In the genomic region with DNA sequence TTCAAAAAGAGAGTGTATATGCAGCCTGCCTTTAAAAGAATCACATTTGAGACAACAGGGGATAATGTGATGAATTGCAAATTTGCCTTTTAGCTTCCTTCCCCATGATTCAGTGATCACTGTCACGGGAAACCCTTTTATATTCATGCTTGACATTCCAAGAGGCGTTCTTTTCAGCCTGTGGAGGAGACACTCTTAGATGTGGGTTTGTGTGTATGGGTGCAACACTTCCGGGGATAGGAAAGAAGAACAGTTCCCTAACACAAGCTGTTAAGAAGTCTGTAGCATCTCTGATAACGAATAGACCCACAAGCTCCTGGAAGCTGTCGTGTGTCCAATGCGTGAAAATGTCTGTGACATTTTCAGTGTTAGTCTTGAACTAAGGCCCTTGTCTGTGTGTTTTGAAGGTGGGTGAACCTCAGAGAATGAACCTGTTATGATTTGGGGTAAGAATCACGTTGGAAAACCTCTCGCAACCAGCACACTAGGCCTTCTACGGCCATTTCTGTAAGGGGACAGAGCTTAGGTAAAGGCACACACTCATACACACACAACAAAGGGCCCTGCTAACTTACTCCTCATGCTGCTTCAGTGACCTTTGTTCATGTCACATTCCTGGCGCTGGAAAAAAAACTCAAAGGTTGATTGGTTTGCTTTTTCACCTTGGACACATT, we compare ENCODE assay signal across 1 cellular context.
TF ChIP-seq lines count a peak whose summit lies in the region.

No MANE protein-coding gene starts in this region.

TF ChIP-seq in HepG2, 621 proteins besides CTCF, POLR2A, EP300 and RAD21 (continued from another document and continues in another):
- peak; percentile 9 to 24; a peak in 1 of 4 replicates for TF ChIP-seq MAFK (conservative IDR thresholded peaks at IDR 0.05 in 1 of 2, IDR thresholded peaks at IDR 0.05 in 1 of 2; ENCODE audit: low read length in 2 of 2)
- 0 out of 2 replicates have a peak, but pooled peaks have one; percentile 47 for TF ChIP-seq MEIS2 (CRISPR knock-in tag; IDR thresholded peaks at IDR 0.05)
- TF ChIP-seq, protein P1, sequence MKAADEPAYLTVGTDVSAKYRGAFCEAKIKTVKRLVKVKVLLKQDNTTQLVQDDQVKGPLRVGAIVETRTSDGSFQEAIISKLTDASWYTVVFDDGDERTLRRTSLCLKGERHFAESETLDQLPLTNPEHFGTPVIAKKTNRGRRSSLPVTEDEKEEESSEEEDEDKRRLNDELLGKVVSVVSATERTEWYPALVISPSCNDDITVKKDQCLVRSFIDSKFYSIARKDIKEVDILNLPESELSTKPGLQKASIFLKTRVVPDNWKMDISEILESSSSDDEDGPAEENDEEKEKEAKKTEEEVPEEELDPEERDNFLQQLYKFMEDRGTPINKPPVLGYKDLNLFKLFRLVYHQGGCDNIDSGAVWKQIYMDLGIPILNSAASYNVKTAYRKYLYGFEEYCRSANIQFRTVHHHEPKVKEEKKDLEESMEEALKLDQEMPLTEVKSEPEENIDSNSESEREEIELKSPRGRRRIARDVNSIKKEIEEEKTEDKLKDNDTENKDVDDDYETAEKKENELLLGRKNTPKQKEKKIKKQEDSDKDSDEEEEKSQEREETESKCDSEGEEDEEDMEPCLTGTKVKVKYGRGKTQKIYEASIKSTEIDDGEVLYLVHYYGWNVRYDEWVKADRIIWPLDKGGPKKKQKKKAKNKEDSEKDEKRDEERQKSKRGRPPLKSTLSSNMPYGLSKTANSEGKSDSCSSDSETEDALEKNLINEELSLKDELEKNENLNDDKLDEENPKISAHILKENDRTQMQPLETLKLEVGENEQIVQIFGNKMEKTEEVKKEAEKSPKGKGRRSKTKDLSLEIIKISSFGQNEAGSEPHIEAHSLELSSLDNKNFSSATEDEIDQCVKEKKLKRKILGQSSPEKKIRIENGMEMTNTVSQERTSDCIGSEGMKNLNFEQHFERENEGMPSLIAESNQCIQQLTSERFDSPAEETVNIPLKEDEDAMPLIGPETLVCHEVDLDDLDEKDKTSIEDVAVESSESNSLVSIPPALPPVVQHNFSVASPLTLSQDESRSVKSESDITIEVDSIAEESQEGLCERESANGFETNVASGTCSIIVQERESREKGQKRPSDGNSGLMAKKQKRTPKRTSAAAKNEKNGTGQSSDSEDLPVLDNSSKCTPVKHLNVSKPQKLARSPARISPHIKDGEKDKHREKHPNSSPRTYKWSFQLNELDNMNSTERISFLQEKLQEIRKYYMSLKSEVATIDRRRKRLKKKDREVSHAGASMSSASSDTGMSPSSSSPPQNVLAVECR (CRISPR knock-in tag; IDR thresholded peaks at IDR 0.05; ENCODE audit: borderline replicate concordance), result peak; percentile 16; the same call in 1 of the 2 replicates
- no peak for TF ChIP-seq ZSCAN9 (CRISPR knock-in tag; IDR thresholded peaks at IDR 0.05; ENCODE audit: borderline replicate concordance)
- TF ChIP-seq ZNF605 (CRISPR knock-in tag; IDR thresholded peaks at IDR 0.05), result 0 out of 2 replicates have a peak, but pooled peaks have one; percentile 32
- TF ChIP-seq TARDBP (CRISPR knock-in tag; IDR thresholded peaks at IDR 0.05), result peak; percentile 59
- TF ChIP-seq, protein P2, sequence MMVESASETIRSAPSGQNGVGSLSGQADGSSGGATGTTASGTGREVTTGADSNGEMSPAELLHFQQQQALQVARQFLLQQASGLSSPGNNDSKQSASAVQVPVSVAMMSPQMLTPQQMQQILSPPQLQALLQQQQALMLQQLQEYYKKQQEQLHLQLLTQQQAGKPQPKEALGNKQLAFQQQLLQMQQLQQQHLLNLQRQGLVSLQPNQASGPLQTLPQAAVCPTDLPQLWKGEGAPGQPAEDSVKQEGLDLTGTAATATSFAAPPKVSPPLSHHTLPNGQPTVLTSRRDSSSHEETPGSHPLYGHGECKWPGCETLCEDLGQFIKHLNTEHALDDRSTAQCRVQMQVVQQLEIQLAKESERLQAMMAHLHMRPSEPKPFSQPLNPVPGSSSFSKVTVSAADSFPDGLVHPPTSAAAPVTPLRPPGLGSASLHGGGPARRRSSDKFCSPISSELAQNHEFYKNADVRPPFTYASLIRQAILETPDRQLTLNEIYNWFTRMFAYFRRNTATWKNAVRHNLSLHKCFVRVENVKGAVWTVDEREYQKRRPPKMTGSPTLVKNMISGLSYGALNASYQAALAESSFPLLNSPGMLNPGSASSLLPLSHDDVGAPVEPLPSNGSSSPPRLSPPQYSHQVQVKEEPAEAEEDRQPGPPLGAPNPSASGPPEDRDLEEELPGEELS (CRISPR knock-in tag; IDR thresholded peaks at IDR 0.05), result peak; percentile 58; the same call in 1 of the 2 replicates
- peak; percentile 22; the same call in 1 of the 2 replicates for TF ChIP-seq RXRA (CRISPR knock-in tag; IDR thresholded peaks at IDR 0.05)
- TF ChIP-seq BCL6 (CRISPR knock-in tag; IDR thresholded peaks at IDR 0.05), result peak; percentile 18; the same call in 1 of the 2 replicates
- peak; percentile 42; the same call in 1 of the 2 replicates for TF ChIP-seq ZMYM3 (CRISPR knock-in tag; IDR thresholded peaks at IDR 0.05)
- TF ChIP-seq NFKBIZ (CRISPR knock-in tag; IDR thresholded peaks at IDR 0.05), result peak; percentile 56; the same call in 1 of the 2 replicates
- TF ChIP-seq SMC3 (IDR thresholded peaks at IDR 0.05; ENCODE audit: low read length), result 0 out of 2 replicates have a peak, but pooled peaks have one; percentile 2
- TF ChIP-seq NCOA2 (CRISPR knock-in tag; IDR thresholded peaks at IDR 0.05), result peak; percentile 40; the same call in 1 of the 2 replicates
- TF ChIP-seq, protein P3, sequence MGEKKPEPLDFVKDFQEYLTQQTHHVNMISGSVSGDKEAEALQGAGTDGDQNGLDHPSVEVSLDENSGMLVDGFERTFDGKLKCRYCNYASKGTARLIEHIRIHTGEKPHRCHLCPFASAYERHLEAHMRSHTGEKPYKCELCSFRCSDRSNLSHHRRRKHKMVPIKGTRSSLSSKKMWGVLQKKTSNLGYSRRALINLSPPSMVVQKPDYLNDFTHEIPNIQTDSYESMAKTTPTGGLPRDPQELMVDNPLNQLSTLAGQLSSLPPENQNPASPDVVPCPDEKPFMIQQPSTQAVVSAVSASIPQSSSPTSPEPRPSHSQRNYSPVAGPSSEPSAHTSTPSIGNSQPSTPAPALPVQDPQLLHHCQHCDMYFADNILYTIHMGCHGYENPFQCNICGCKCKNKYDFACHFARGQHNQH (CRISPR knock-in tag; IDR thresholded peaks at IDR 0.05), result peak; percentile 40; the same call in 1 of the 2 replicates
- peak; percentile 62 for TF ChIP-seq ZFY (CRISPR knock-in tag; IDR thresholded peaks at IDR 0.05)
- 0 out of 2 replicates have a peak, but pooled peaks have one; percentile 19 for TF ChIP-seq DMAP1 (CRISPR knock-in tag; IDR thresholded peaks at IDR 0.05)
- TF ChIP-seq FOSL2 (CRISPR knock-in tag; IDR thresholded peaks at IDR 0.05), result peak; percentile 25; the same call in 1 of the 2 replicates
- peak; percentile 70; the same call in 1 of the 2 replicates for TF ChIP-seq KDM6A (CRISPR knock-in tag; IDR thresholded peaks at IDR 0.05; ENCODE audit: low read depth)
- TF ChIP-seq, protein P4, sequence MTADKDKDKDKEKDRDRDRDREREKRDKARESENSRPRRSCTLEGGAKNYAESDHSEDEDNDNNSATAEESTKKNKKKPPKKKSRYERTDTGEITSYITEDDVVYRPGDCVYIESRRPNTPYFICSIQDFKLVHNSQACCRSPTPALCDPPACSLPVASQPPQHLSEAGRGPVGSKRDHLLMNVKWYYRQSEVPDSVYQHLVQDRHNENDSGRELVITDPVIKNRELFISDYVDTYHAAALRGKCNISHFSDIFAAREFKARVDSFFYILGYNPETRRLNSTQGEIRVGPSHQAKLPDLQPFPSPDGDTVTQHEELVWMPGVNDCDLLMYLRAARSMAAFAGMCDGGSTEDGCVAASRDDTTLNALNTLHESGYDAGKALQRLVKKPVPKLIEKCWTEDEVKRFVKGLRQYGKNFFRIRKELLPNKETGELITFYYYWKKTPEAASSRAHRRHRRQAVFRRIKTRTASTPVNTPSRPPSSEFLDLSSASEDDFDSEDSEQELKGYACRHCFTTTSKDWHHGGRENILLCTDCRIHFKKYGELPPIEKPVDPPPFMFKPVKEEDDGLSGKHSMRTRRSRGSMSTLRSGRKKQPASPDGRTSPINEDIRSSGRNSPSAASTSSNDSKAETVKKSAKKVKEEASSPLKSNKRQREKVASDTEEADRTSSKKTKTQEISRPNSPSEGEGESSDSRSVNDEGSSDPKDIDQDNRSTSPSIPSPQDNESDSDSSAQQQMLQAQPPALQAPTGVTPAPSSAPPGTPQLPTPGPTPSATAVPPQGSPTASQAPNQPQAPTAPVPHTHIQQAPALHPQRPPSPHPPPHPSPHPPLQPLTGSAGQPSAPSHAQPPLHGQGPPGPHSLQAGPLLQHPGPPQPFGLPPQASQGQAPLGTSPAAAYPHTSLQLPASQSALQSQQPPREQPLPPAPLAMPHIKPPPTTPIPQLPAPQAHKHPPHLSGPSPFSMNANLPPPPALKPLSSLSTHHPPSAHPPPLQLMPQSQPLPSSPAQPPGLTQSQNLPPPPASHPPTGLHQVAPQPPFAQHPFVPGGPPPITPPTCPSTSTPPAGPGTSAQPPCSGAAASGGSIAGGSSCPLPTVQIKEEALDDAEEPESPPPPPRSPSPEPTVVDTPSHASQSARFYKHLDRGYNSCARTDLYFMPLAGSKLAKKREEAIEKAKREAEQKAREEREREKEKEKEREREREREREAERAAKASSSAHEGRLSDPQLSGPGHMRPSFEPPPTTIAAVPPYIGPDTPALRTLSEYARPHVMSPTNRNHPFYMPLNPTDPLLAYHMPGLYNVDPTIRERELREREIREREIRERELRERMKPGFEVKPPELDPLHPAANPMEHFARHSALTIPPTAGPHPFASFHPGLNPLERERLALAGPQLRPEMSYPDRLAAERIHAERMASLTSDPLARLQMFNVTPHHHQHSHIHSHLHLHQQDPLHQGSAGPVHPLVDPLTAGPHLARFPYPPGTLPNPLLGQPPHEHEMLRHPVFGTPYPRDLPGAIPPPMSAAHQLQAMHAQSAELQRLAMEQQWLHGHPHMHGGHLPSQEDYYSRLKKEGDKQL (CRISPR knock-in tag; IDR thresholded peaks at IDR 0.05; ENCODE audit: low read depth), result 0 out of 2 replicates have a peak, but pooled peaks have one; percentile 19
- TF ChIP-seq ZNF264 (CRISPR knock-in tag; IDR thresholded peaks at IDR 0.05), result peak; percentile 60; the same call in 1 of the 2 replicates
- TF ChIP-seq ZNF850 (CRISPR knock-in tag; conservative IDR thresholded peaks at IDR 0.05), result no peak
- peak; percentile 91; the same call in 1 of the 2 replicates for TF ChIP-seq NCOR1 (IDR thresholded peaks at IDR 0.05; ENCODE audit: borderline replicate concordance, low read length)
- TF ChIP-seq, protein P5, sequence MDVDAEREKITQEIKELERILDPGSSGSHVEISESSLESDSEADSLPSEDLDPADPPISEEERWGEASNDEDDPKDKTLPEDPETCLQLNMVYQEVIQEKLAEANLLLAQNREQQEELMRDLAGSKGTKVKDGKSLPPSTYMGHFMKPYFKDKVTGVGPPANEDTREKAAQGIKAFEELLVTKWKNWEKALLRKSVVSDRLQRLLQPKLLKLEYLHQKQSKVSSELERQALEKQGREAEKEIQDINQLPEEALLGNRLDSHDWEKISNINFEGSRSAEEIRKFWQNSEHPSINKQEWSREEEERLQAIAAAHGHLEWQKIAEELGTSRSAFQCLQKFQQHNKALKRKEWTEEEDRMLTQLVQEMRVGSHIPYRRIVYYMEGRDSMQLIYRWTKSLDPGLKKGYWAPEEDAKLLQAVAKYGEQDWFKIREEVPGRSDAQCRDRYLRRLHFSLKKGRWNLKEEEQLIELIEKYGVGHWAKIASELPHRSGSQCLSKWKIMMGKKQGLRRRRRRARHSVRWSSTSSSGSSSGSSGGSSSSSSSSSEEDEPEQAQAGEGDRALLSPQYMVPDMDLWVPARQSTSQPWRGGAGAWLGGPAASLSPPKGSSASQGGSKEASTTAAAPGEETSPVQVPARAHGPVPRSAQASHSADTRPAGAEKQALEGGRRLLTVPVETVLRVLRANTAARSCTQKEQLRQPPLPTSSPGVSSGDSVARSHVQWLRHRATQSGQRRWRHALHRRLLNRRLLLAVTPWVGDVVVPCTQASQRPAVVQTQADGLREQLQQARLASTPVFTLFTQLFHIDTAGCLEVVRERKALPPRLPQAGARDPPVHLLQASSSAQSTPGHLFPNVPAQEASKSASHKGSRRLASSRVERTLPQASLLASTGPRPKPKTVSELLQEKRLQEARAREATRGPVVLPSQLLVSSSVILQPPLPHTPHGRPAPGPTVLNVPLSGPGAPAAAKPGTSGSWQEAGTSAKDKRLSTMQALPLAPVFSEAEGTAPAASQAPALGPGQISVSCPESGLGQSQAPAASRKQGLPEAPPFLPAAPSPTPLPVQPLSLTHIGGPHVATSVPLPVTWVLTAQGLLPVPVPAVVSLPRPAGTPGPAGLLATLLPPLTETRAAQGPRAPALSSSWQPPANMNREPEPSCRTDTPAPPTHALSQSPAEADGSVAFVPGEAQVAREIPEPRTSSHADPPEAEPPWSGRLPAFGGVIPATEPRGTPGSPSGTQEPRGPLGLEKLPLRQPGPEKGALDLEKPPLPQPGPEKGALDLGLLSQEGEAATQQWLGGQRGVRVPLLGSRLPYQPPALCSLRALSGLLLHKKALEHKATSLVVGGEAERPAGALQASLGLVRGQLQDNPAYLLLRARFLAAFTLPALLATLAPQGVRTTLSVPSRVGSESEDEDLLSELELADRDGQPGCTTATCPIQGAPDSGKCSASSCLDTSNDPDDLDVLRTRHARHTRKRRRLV (CRISPR knock-in tag; IDR thresholded peaks at IDR 0.05), result peak; percentile 86
- TF ChIP-seq, protein P6, sequence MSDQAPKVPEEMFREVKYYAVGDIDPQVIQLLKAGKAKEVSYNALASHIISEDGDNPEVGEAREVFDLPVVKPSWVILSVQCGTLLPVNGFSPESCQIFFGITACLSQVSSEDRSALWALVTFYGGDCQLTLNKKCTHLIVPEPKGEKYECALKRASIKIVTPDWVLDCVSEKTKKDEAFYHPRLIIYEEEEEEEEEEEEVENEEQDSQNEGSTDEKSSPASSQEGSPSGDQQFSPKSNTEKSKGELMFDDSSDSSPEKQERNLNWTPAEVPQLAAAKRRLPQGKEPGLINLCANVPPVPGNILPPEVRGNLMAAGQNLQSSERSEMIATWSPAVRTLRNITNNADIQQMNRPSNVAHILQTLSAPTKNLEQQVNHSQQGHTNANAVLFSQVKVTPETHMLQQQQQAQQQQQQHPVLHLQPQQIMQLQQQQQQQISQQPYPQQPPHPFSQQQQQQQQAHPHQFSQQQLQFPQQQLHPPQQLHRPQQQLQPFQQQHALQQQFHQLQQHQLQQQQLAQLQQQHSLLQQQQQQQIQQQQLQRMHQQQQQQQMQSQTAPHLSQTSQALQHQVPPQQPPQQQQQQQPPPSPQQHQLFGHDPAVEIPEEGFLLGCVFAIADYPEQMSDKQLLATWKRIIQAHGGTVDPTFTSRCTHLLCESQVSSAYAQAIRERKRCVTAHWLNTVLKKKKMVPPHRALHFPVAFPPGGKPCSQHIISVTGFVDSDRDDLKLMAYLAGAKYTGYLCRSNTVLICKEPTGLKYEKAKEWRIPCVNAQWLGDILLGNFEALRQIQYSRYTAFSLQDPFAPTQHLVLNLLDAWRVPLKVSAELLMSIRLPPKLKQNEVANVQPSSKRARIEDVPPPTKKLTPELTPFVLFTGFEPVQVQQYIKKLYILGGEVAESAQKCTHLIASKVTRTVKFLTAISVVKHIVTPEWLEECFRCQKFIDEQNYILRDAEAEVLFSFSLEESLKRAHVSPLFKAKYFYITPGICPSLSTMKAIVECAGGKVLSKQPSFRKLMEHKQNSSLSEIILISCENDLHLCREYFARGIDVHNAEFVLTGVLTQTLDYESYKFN (CRISPR knock-in tag; conservative IDR thresholded peaks at IDR 0.05), result peak; percentile 93
- peak; percentile 76; the same call in 1 of the 2 replicates for TF ChIP-seq DPF2 (CRISPR knock-in tag; IDR thresholded peaks at IDR 0.05; ENCODE audit: borderline replicate concordance, low read depth)
- TF ChIP-seq, protein P7, sequence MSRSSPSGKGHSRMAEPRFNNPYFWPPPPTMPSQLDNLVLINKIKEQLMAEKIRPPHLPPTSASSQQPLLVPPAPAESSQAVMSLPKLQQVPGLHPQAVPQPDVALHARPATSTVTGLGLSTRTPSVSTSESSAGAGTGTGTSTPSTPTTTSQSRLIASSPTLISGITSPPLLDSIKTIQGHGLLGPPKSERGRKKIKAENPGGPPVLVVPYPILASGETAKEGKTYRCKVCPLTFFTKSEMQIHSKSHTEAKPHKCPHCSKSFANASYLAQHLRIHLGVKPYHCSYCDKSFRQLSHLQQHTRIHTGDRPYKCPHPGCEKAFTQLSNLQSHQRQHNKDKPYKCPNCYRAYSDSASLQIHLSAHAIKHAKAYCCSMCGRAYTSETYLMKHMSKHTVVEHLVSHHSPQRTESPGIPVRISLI (CRISPR knock-in tag; IDR thresholded peaks at IDR 0.05; ENCODE audit: borderline replicate concordance), result peak; percentile 97
